In the genomic region with DNA sequence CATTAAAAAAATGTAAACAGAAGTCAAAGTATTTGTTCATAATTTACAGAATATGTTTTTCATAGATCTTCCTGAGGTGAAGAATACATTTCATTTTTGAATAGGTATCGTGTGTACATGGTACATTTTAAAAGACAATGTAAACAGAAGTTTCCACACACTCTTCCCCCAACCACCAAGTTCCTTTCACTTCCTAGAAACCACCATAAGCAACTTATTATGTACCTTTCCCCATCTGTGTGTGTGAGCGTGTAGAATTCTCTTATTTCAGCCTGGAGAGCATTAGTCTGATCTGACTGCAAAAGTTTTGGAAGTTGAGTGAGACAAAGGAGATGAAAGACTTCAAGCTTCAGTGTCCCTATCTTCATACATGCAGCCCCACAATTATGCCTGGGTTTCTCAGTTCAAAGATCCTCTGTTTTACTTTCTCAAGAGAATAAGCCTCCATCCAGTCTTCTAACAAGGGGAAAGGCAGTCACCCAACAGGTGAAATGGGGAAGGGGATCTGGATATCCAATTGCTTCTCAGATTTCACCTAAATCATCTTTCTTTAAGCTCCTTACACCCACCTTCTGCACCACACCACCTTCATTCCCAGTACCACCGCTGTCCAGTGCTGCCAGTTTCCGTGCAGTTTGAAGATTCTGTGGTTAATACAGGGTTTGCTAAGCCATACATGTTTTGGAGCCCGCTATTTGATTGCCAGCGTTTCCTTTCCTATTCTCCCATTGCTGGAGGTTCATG, we compare ENCODE assay signal across 2 cellular contexts.
TF ChIP-seq lines count a peak whose summit lies in the region.

No MANE protein-coding gene starts in this region.

TF ChIP-seq in GM23338, 12 proteins besides CTCF, POLR2A, EP300 and RAD21 (continues in another document):
- TF ChIP-seq EZH2phosphoT487 (IDR thresholded peaks at IDR 0.05; ENCODE audit: unreplicated experiment) (no peak), ZNF331 (CRISPR knock-in tag; IDR thresholded peaks at IDR 0.05; ENCODE audit: low read depth) (no peak), STAT1 (IDR thresholded peaks at IDR 0.05; ENCODE audit: unreplicated experiment) (no peak), CREB1 (CRISPR knock-in tag; IDR thresholded peaks at IDR 0.05; ENCODE audit: low read depth) (no peak), JUNB (IDR thresholded peaks at IDR 0.05; ENCODE audit: unreplicated experiment) (no peak), ZNF114 (CRISPR knock-in tag; IDR thresholded peaks at IDR 0.05) (no peak), EZH2 (IDR thresholded peaks at IDR 0.05; ENCODE audit: low read depth, unreplicated experiment) (no peak), POLR2AphosphoS5 (IDR thresholded peaks at IDR 0.05; ENCODE audit: low read depth) (no peak)
- TF ChIP-seq, protein P1, sequence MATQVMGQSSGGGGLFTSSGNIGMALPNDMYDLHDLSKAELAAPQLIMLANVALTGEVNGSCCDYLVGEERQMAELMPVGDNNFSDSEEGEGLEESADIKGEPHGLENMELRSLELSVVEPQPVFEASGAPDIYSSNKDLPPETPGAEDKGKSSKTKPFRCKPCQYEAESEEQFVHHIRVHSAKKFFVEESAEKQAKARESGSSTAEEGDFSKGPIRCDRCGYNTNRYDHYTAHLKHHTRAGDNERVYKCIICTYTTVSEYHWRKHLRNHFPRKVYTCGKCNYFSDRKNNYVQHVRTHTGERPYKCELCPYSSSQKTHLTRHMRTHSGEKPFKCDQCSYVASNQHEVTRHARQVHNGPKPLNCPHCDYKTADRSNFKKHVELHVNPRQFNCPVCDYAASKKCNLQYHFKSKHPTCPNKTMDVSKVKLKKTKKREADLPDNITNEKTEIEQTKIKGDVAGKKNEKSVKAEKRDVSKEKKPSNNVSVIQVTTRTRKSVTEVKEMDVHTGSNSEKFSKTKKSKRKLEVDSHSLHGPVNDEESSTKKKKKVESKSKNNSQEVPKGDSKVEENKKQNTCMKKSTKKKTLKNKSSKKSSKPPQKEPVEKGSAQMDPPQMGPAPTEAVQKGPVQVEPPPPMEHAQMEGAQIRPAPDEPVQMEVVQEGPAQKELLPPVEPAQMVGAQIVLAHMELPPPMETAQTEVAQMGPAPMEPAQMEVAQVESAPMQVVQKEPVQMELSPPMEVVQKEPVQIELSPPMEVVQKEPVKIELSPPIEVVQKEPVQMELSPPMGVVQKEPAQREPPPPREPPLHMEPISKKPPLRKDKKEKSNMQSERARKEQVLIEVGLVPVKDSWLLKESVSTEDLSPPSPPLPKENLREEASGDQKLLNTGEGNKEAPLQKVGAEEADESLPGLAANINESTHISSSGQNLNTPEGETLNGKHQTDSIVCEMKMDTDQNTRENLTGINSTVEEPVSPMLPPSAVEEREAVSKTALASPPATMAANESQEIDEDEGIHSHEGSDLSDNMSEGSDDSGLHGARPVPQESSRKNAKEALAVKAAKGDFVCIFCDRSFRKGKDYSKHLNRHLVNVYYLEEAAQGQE (IDR thresholded peaks at IDR 0.05; ENCODE audit: unreplicated experiment) = no peak
- TF ChIP-seq, protein P2, sequence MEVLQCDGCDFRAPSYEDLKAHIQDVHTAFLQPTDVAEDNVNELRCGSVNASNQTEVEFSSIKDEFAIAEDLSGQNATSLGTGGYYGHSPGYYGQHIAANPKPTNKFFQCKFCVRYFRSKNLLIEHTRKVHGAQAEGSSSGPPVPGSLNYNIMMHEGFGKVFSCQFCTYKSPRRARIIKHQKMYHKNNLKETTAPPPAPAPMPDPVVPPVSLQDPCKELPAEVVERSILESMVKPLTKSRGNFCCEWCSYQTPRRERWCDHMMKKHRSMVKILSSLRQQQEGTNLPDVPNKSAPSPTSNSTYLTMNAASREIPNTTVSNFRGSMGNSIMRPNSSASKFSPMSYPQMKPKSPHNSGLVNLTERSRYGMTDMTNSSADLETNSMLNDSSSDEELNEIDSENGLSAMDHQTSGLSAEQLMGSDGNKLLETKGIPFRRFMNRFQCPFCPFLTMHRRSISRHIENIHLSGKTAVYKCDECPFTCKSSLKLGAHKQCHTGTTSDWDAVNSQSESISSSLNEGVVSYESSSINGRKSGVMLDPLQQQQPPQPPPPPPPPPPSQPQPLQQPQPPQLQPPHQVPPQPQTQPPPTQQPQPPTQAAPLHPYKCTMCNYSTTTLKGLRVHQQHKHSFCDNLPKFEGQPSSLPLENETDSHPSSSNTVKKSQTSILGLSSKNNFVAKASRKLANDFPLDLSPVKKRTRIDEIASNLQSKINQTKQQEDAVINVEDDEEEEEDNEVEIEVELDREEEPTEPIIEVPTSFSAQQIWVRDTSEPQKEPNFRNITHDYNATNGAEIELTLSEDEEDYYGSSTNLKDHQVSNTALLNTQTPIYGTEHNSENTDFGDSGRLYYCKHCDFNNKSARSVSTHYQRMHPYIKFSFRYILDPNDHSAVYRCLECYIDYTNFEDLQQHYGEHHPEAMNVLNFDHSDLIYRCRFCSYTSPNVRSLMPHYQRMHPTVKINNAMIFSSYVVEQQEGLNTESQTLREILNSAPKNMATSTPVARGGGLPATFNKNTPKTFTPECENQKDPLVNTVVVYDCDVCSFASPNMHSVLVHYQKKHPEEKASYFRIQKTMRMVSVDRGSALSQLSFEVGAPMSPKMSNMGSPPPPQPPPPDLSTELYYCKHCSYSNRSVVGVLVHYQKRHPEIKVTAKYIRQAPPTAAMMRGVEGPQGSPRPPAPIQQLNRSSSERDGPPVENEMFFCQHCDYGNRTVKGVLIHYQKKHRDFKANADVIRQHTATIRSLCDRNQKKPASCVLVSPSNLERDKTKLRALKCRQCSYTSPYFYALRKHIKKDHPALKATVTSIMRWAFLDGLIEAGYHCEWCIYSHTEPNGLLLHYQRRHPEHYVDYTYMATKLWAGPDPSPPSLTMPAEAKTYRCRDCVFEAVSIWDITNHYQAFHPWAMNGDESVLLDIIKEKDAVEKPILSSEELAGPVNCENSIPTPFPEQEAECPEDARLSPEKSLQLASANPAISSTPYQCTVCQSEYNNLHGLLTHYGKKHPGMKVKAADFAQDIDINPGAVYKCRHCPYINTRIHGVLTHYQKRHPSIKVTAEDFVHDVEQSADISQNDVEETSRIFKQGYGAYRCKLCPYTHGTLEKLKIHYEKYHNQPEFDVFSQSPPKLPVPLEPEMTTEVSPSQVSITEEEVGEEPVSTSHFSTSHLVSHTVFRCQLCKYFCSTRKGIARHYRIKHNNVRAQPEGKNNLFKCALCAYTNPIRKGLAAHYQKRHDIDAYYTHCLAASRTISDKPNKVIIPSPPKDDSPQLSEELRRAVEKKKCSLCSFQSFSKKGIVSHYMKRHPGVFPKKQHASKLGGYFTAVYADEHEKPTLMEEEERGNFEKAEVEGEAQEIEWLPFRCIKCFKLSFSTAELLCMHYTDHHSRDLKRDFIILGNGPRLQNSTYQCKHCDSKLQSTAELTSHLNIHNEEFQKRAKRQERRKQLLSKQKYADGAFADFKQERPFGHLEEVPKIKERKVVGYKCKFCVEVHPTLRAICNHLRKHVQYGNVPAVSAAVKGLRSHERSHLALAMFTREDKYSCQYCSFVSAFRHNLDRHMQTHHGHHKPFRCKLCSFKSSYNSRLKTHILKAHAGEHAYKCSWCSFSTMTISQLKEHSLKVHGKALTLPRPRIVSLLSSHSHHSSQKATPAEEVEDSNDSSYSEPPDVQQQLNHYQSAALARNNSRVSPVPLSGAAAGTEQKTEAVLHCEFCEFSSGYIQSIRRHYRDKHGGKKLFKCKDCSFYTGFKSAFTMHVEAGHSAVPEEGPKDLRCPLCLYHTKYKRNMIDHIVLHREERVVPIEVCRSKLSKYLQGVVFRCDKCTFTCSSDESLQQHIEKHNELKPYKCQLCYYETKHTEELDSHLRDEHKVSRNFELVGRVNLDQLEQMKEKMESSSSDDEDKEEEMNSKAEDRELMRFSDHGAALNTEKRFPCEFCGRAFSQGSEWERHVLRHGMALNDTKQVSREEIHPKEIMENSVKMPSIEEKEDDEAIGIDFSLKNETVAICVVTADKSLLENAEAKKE (CRISPR knock-in tag; IDR thresholded peaks at IDR 0.05) = no peak

TF ChIP-seq in HepG2, 621 proteins besides CTCF, POLR2A, EP300 and RAD21:
- TF ChIP-seq ELF3 (CRISPR knock-in tag; IDR thresholded peaks at IDR 0.05) (0 out of 2 replicates have a peak, but pooled peaks have one; percentile 13), BCL6 (CRISPR knock-in tag; IDR thresholded peaks at IDR 0.05) (peak; percentile 66), ZSCAN21 (CRISPR knock-in tag; IDR thresholded peaks at IDR 0.05; ENCODE audit: borderline replicate concordance) (no peak), FOXA1 (IDR thresholded peaks at IDR 0.05) (no peak), FOXA1 (CRISPR knock-in tag; IDR thresholded peaks at IDR 0.05) (0 out of 2 replicates have a peak, but pooled peaks have one; percentile 17), ZNF44 (CRISPR knock-in tag; IDR thresholded peaks at IDR 0.05) (no peak), NFATC3 (CRISPR knock-in tag; IDR thresholded peaks at IDR 0.05) (no peak)
- TF ChIP-seq, protein P3, sequence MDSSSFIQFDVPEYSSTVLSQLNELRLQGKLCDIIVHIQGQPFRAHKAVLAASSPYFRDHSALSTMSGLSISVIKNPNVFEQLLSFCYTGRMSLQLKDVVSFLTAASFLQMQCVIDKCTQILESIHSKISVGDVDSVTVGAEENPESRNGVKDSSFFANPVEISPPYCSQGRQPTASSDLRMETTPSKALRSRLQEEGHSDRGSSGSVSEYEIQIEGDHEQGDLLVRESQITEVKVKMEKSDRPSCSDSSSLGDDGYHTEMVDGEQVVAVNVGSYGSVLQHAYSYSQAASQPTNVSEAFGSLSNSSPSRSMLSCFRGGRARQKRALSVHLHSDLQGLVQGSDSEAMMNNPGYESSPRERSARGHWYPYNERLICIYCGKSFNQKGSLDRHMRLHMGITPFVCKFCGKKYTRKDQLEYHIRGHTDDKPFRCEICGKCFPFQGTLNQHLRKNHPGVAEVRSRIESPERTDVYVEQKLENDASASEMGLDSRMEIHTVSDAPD (CRISPR knock-in tag; IDR thresholded peaks at IDR 0.05) = no peak
